ENCODE assay signal across 8 cellular contexts in the genomic region with DNA sequence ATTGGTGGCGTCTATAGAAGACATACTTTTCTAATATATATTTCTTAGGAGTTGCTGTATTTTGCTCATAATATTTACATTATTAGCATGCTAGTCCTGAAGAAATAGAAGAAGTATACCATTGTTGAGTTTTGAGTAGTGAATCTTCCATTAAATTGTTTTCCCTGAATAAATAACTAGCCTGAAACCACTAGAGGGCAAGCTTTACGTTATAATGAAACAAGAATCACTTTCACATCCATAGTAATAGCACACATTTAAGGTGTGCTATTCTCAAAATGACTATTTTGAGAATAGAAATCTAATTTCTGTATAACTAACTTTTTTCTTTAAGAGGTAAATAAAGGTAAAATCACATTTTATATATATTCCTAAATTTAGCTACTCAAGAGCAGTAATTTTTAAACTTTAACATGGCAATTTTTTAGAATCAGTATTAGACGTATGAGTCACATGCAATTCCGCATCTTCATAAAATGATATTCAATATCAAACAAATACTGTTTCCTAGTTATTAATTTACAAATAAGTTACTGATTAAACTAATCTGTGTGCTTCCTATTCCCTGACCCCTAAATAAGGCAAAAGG.
DNase-seq lines count a peak whose midpoint lies in the region; ATAC-seq and TF ChIP-seq lines count a peak whose summit lies in the region.

No MANE protein-coding gene starts in this region.

- peaks cover 16% of the 10 kb centered on the region for H3K27me3 Mint-ChIP-seq in chondrocyte (ENCODE audit: low read depth)
- no peaks in the 10 kb centered on the region for H3K27me3 Mint-ChIP-seq in activated naive CD4-positive, alpha-beta T cell treated with anti-CD3 and anti-CD28 coated beads for 36 hours (ENCODE audit: low read depth)

- H3K9me3 Mint-ChIP-seq in chondrocyte (ENCODE audit: low read depth), result no peaks in the 10 kb centered on the region
- no peaks in the 10 kb centered on the region for H3K9me3 Mint-ChIP-seq in activated naive CD4-positive, alpha-beta T cell treated with anti-CD3 and anti-CD28 coated beads for 36 hours

- H3K4me3 Mint-ChIP-seq in chondrocyte (ENCODE audit: unreplicated experiment), result no peak overlapping the region
- no peak overlapping the region for H3K4me3 Mint-ChIP-seq in activated naive CD4-positive, alpha-beta T cell treated with anti-CD3 and anti-CD28 coated beads for 36 hours

- peak; percentile 95 for ATAC-seq in GM18868 (IDR thresholded peaks at IDR 0.05; ENCODE audit: unreplicated experiment)
- ATAC-seq in HG03097 (IDR thresholded peaks at IDR 0.05; ENCODE audit: low FRiP score, unreplicated experiment), result peak; percentile 83
- no peak for ATAC-seq in GM19467 (IDR thresholded peaks at IDR 0.05; ENCODE audit: unreplicated experiment)

- no peak overlapping the region for H3K27ac Mint-ChIP-seq in chondrocyte (ENCODE audit: unreplicated experiment)
- H3K27ac Mint-ChIP-seq in activated naive CD4-positive, alpha-beta T cell treated with anti-CD3 and anti-CD28 coated beads for 36 hours, result no peak overlapping the region

- DNase-seq in AG20443 (ENCODE audit: low spot score), result peak; percentile 7
- DNase-seq in NCI-H2227 treated with DMSO at 0.1 percent for 48 hours (lab: John Stamatoyannopoulos, UW), result peak; percentile 3
- DNase-seq in chondrocyte (ENCODE audit: low spot score), result no peak
- DNase-seq in retinal pigment epithelial cell (ENCODE audit: low read depth), result no peak
- no peak for DNase-seq in activated naive CD4-positive, alpha-beta T cell treated with anti-CD3 and anti-CD28 coated beads for 36 hours

- H3K36me3 Mint-ChIP-seq in chondrocyte (ENCODE audit: low read depth), result no peaks in the 10 kb centered on the region
- no peaks in the 10 kb centered on the region for H3K36me3 Mint-ChIP-seq in activated naive CD4-positive, alpha-beta T cell treated with anti-CD3 and anti-CD28 coated beads for 36 hours (ENCODE audit: low read depth)

- H3K4me1 Mint-ChIP-seq in chondrocyte (ENCODE audit: low read depth), result no peaks in the 10 kb centered on the region
- H3K4me1 Mint-ChIP-seq in activated naive CD4-positive, alpha-beta T cell treated with anti-CD3 and anti-CD28 coated beads for 36 hours (ENCODE audit: low read depth), result no peaks in the 10 kb centered on the region

- intact Hi-C loops in activated naive CD4-positive, alpha-beta T cell treated with anti-CD3 and anti-CD28 coated beads for 36 hours (cut with micrococcal nuclease), result loop anchor here (1.0 to 10.0 kb wide), 5 partner anchors 67 to 1691 kb away; a partner anchor contains a TSS

- no peak overlapping the region for H3K4me3 ChIP-seq in retinal pigment epithelial cell (ENCODE audit: low read length)

- TF ChIP-seq CTCF in chondrocyte (IDR thresholded peaks at IDR 0.05), result peak; percentile 79
- peak; percentile 54 for TF ChIP-seq CTCF in retinal pigment epithelial cell (conservative IDR thresholded peaks at IDR 0.05; ENCODE audit: low read depth, low read length)

- CTCF ChIA-PET in activated naive CD4-positive, alpha-beta T cell treated with anti-CD3 and anti-CD28 coated beads for 36 hours (lab: Charles Lee), result no interaction called here

Comparison
In these comparisons a context has a peak if more than half of its experiments do, and no peak if none do; other contexts are left out.
1. DNase-seq: peak in AG20443 (single experiment) and NCI-H2227 treated with DMSO at 0.1 percent for 48 hours (single experiment); none in chondrocyte (single experiment), retinal pigment epithelial cell (single experiment) and activated naive CD4-positive, alpha-beta T cell treated with anti-CD3 and anti-CD28 coated beads for 36 hours (single experiment).